ENCODE assay signal across 17 cellular contexts in the genomic region with DNA sequence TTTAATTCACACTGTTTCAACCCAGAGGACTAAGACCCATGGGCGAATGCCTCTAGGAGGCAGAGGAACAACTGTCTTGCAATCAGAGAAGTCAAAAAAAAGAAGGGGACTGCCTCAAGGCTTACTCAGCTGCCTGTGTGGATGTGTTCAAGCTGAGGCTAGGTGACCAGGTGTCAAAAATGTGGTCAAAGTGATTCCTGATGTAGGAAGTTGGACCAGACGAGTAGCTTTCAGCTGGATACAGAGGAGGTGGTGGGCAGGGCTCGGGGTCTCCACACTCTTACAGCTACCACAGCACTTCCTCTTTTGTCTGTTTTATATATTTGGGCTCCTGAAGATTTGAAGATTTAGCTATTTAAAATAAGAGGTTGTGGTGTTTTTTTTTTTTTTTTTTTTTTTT. TPM values are rescaled to one million over a fixed set of nuclear protein-coding genes. Genes with fewer than 3 reads are reported as not detected.
A peak's percentile ranks its signal among the peaks of the same experiment; 100 is the strongest.
DNase-seq lines count a peak whose midpoint lies in the region; ATAC-seq, FAIRE-seq and TF ChIP-seq lines count a peak whose summit lies in the region.
"Had no signal": no experiment of that assay in that cellular context is flagged by ENCODE, and none has a peak within 500 bp of the region (broad histone marks: within the 10 kb centered on the region; RNA-seq: fewer than 3 reads in every experiment).

No MANE protein-coding gene starts in this region.

- H3K9me3 Mint-ChIP-seq in activated CD8-positive, alpha-beta memory T cell treated with anti-CD3 and anti-CD28 coated beads, Interleukin-2, amount 10 ng/mL, durations not matched to agents 7 days and 5 days (ENCODE audit: low read depth), result no peaks in the 10 kb centered on the region
- no peaks in the 10 kb centered on the region for H3K9me3 Mint-ChIP-seq in stimulated activated naive CD8-positive, alpha-beta T cell treated with anti-CD3 and anti-CD28 coated beads, Interleukin-15, Interleukin-2, amounts not matched to agents 100 ng/mL and 50 ng/mL, for 24 hours

- FAIRE-seq in GM12878 (lab: Jason Lieb, UNC), result no peak
- FAIRE-seq: colon, pancreas had no signal

- no peak overlapping the region for H3K4me3 ChIP-seq in NB4 (ENCODE audit: low read depth, low read length)
- no peak overlapping the region for H3K4me3 ChIP-seq in GM12878
- no peak overlapping the region for H3K4me3 ChIP-seq in prostate gland
- H3K4me3 ChIP-seq: pancreas had no signal

- BruUV-seq in GM12878 (replicated peaks; lab: Mats Ljungman, UMichigan), result no TSS peak

- H2AFZ ChIP-seq in GM12878 (ENCODE audit: control insufficient read depth, low read depth, low read length), result no peak overlapping the region

- intact Hi-C loops in GM12878 (cut with micrococcal nuclease; ENCODE audit: unreplicated experiment) (no loop called here), prostate gland (cut with DNase I) (no loop called here)

- peaks cover 2% of the 10 kb centered on the region for H3K36me3 Mint-ChIP-seq in activated CD8-positive, alpha-beta memory T cell treated with anti-CD3 and anti-CD28 coated beads, Interleukin-2, amount 10 ng/mL, durations not matched to agents 7 days and 5 days
- no peaks in the 10 kb centered on the region for H3K36me3 Mint-ChIP-seq in stimulated activated naive CD8-positive, alpha-beta T cell treated with anti-CD3 and anti-CD28 coated beads, Interleukin-15, Interleukin-2, amounts not matched to agents 100 ng/mL and 50 ng/mL, for 24 hours (ENCODE audit: low read depth)

- ATAC-seq in activated CD8-positive, alpha-beta memory T cell treated with anti-CD3 and anti-CD28 coated beads, Interleukin-2, amount 10 ng/mL, durations not matched to agents 7 days and 5 days, result peak; percentile 52
- peak; percentile 55 for ATAC-seq in GM12878
- ATAC-seq: pancreas had no signal

- H3K9me3 ChIP-seq in GM12878 (replicated peaks; ENCODE audit: control insufficient read depth, insufficient read depth, low read length), result no peaks in the 10 kb centered on the region
- H3K9me3 ChIP-seq in prostate gland, result no peaks in the 10 kb centered on the region
- H3K9me3 ChIP-seq: pancreas had no signal

- no peak for TF ChIP-seq POLR2A in NB4 (IDR thresholded peaks at IDR 0.05; ENCODE audit: extremely low read depth, insufficient read length)
- TF ChIP-seq POLR2A in GM12878 (IDR thresholded peaks at IDR 0.05; ENCODE audit: low read depth, low read length), result no peak
- no peak for TF ChIP-seq POLR2A in prostate gland (IDR thresholded peaks at IDR 0.05)

- POLR2A ChIA-PET in GM12878 (lab: Charles Lee), result interaction anchor here (0.6 to 1.9 kb wide), 14 partner anchors 10 to 1961 kb away, joined by 3 to 12 read pairs (median 5); no protein-coding TSS in a partner anchor

- in situ Hi-C loops in GM12878 (cut with MboI), result no loop called here

- peak overlapping the region; percentile 35; the same call in 1 of the 2 replicates for H3K4me2 ChIP-seq in GM12878 (ENCODE audit: control insufficient read depth, insufficient read depth)

- H3K27ac Mint-ChIP-seq in activated CD8-positive, alpha-beta memory T cell treated with anti-CD3 and anti-CD28 coated beads, Interleukin-2, amount 10 ng/mL, durations not matched to agents 7 days and 5 days, result peak overlapping the region; percentile 78
- peak overlapping the region; percentile 90 for H3K27ac Mint-ChIP-seq in stimulated activated naive CD8-positive, alpha-beta T cell treated with anti-CD3 and anti-CD28 coated beads, Interleukin-15, Interleukin-2, amounts not matched to agents 100 ng/mL and 50 ng/mL, for 24 hours

- SMC1A ChIA-PET in GM12878 (lab: Charles Lee; ENCODE audit: uncharacterized antibody, unreplicated experiment), result interaction anchor here (1.0 to 15.3 kb wide), 14 partner anchors 9 to 326 kb away, joined by 3 to 181 read pairs (median 5); no protein-coding TSS in a partner anchor

- CTCF ChIA-PET in activated CD8-positive, alpha-beta memory T cell treated with anti-CD3 and anti-CD28 coated beads, Interleukin-2, amount 10 ng/mL, durations not matched to agents 7 days and 5 days (lab: Charles Lee), result interaction anchor here (0.7 to 10.6 kb wide), 5 partner anchors 13 to 206 kb away, joined by 3 to 118 read pairs (median 4); no protein-coding TSS in a partner anchor
- CTCF ChIA-PET in GM12878 (lab: Yijun Ruan, JAX), result interaction anchor here (0.6 to 2.9 kb wide), 8 partner anchors 10 to 525 kb away, joined by 3 to 22 read pairs (median 4); no protein-coding TSS in a partner anchor

- no peak overlapping the region for H3K4me3 Mint-ChIP-seq in activated CD8-positive, alpha-beta memory T cell treated with anti-CD3 and anti-CD28 coated beads, Interleukin-2, amount 10 ng/mL, durations not matched to agents 7 days and 5 days
- H3K4me3 Mint-ChIP-seq in stimulated activated naive CD8-positive, alpha-beta T cell treated with anti-CD3 and anti-CD28 coated beads, Interleukin-15, Interleukin-2, amounts not matched to agents 100 ng/mL and 50 ng/mL, for 24 hours, result peak overlapping the region; percentile 44

- H3K4me1 ChIP-seq in GM12878 (ENCODE audit: control insufficient read depth, insufficient read depth, low read length), result peaks cover 14% of the 10 kb centered on the region
- no peaks in the 10 kb centered on the region for H3K4me1 ChIP-seq in prostate gland (replicated peaks)
- H3K4me1 ChIP-seq: pancreas had no signal

- H3K27me3 Mint-ChIP-seq in activated CD8-positive, alpha-beta memory T cell treated with anti-CD3 and anti-CD28 coated beads, Interleukin-2, amount 10 ng/mL, durations not matched to agents 7 days and 5 days, result no peaks in the 10 kb centered on the region
- H3K27me3 Mint-ChIP-seq in stimulated activated naive CD8-positive, alpha-beta T cell treated with anti-CD3 and anti-CD28 coated beads, Interleukin-15, Interleukin-2, amounts not matched to agents 100 ng/mL and 50 ng/mL, for 24 hours, result no peaks in the 10 kb centered on the region

- no peak for TF ChIP-seq RAD21 in GM12878 (IDR thresholded peaks at IDR 0.05; ENCODE audit: insufficient read depth, low read depth, low read length)

- peaks cover 53% of the 10 kb centered on the region for H3K4me1 Mint-ChIP-seq in activated CD8-positive, alpha-beta memory T cell treated with anti-CD3 and anti-CD28 coated beads, Interleukin-2, amount 10 ng/mL, durations not matched to agents 7 days and 5 days
- H3K4me1 Mint-ChIP-seq in stimulated activated naive CD8-positive, alpha-beta T cell treated with anti-CD3 and anti-CD28 coated beads, Interleukin-15, Interleukin-2, amounts not matched to agents 100 ng/mL and 50 ng/mL, for 24 hours (ENCODE audit: low read depth), result peaks cover 48% of the 10 kb centered on the region

- no peaks in the 10 kb centered on the region for H4K20me1 ChIP-seq in GM12878 (ENCODE audit: control insufficient read depth, insufficient read depth)

- peak; percentile 65 for DNase-seq in activated CD8-positive, alpha-beta memory T cell treated with anti-CD3 and anti-CD28 coated beads, Interleukin-2, amount 10 ng/mL, durations not matched to agents 7 days and 5 days
- no peak for DNase-seq in activated CD8-positive, alpha-beta memory T cell treated with anti-CD3 and anti-CD28 coated beads for 24 hours
- peak; percentile 54 for DNase-seq in NB4 (ENCODE audit: low read depth)
- DNase-seq in GM12878 (ENCODE audit: low read depth, low spot score), result no peak
- DNase-seq in prostate gland (ENCODE audit: low spot score), result no peak
- DNase-seq in NCI-H69 (lab: John Stamatoyannopoulos, UW), result no peak
- no peak for DNase-seq in HuH-7 (ENCODE audit: low spot score)
- DNase-seq: activated CD8-positive, alpha-beta memory T cell treated with anti-CD3 and anti-CD28 coated beads, Interleukin-2, amount 50 U/mL, for 48 hours; Karpas-422; NCI-H2081 treated with DMSO at 0.1 percent for 48 hours; NCI-H748 treated with DMSO at 0.1 percent for 48 hours; pancreas; stimulated activated CD4-positive, alpha-beta T cell treated with anti-CD3 and anti-CD28 coated beads, Interleukin-12 subunit alpha, Interleukin-12 subunit beta, amount 100 ng/mL, for 4 hours; substantia nigra had no signal

- no peaks in the 10 kb centered on the region for H3K79me2 ChIP-seq in GM12878 (ENCODE audit: control insufficient read depth, insufficient read depth, low read length)

- H3K36me3 ChIP-seq in GM12878 (ENCODE audit: control insufficient read depth in 2 of 2, insufficient read depth in 2 of 2, low read length in 1 of 2) (no peaks in the 10 kb centered on the region), prostate gland (no peaks in the 10 kb centered on the region)
- H3K36me3 ChIP-seq: pancreas had no signal

- H3K9ac ChIP-seq in GM12878 (ENCODE audit: control insufficient read depth, insufficient read depth, low read length), result no peak overlapping the region

- TF ChIP-seq EP300 in GM12878 (IDR thresholded peaks at IDR 0.05; ENCODE audit: borderline replicate concordance in 1 of 2, control insufficient read depth in 1 of 2, low read depth in 2 of 2, low read length in 2 of 2), result no peak

- H3K27ac ChIP-seq in GM12878 (ENCODE audit: control insufficient read depth, insufficient read depth) (no peak overlapping the region), prostate gland (no peak overlapping the region)
- H3K27ac ChIP-seq: epithelial cell of prostate, pancreas had no signal

- WGBS in GM12878 (ENCODE audit: insufficient coverage, insufficient replicate concordance, low lambda C conversion rate, missing lambda C conversion rate), result 13% methylated on average over 3 of the region's 3 CpGs
- 83% methylated on average over 3 of the region's 3 CpGs for WGBS in prostate gland

- RAD21 ChIA-PET in GM12878 (lab: Charles Lee; ENCODE audit: unreplicated experiment), result interaction anchor here (0.7 to 7.0 kb wide), 15 partner anchors 14 to 326 kb away, joined by 3 to 73 read pairs (median 4); no protein-coding TSS in a partner anchor

- no peaks in the 10 kb centered on the region for H3K27me3 ChIP-seq in GM12878 (replicated peaks in 1 of 2; ENCODE audit: control insufficient read depth in 2 of 2, insufficient read depth in 2 of 2, low read length in 1 of 2)
- no peaks in the 10 kb centered on the region for H3K27me3 ChIP-seq in prostate gland (replicated peaks; ENCODE audit: insufficient read depth)
- H3K27me3 ChIP-seq: pancreas had no signal

- no peak for TF ChIP-seq CTCF in NB4 (IDR thresholded peaks at IDR 0.05; ENCODE audit: low read depth, low read length)
- no peak for TF ChIP-seq CTCF in GM12878 (IDR thresholded peaks at IDR 0.05 in 2 of 3, conservative IDR thresholded peaks at IDR 0.05 in 1 of 3; ENCODE audit: control insufficient read depth in 2 of 3, extremely low read depth in 1 of 3, insufficient read depth in 1 of 3, low read depth in 3 of 3, low read length in 3 of 3)
- TF ChIP-seq CTCF in prostate gland (IDR thresholded peaks at IDR 0.05), result no peak

RNA-seq across cellular contexts. Expression of a gene that starts 58.6 kb away (rescaled TPM):
- total RNA-seq in activated CD8-positive, alpha-beta memory T cell treated with anti-CD3 and anti-CD28 coated beads, Interleukin-2, amount 10 ng/mL, durations not matched to agents 7 days and 5 days, result 100 to 1,000 TPM; 281 to 491 TPM
- 205 and 214 TPM in 2 replicates for total RNA-seq in GM12878 (2013; cell fraction: nucleolus; rRNA removed)
- total RNA-seq in GM12878 (2014; rRNA removed) (58.3 and 61.5 TPM in 2 replicates), GM12878 (2014; rRNA removed; fragmentation: Illumina TruSeq; extraction: Trizol) (36.1 and 36.5 TPM in 2 replicates), GM12878 (2021) (91.3 and 93.1 TPM in 2 replicates), prostate gland (10 to 100 TPM; 32.3 to 52.0 TPM)
- 64.3 TPM for polyA plus RNA-seq in GM12878 (2011; ENCODE audit: low read depth)
- polyA plus RNA-seq in GM12878 (2011; rRNA removed) (60.8 and 106 TPM in 2 replicates), GM12878 (2014; fragmentation: Illumina TruSeq; extraction: Trizol) (65.9 and 78.8 TPM in 2 replicates), GM12878 (2014; fragmentation: Nextera tagmentation; extraction: Ambion mirVana) (10 to 100 TPM; 25.2 to 38.6 TPM), GM12878 (2014; rRNA removed) (62.4 and 63.6 TPM in 2 replicates), GM12878 (2016; fragmentation: Nextera tagmentation; extraction: Ambion mirVana) (10 to 100 TPM; 43.9 to 44.5 TPM)
- polyA plus RNA-seq in GM12878 (2011; cell fraction: cytosol; rRNA removed), result 91.6 and 128 TPM in 2 replicates
- polyA plus RNA-seq in GM12878 (2011; cell fraction: nucleus; rRNA removed), result 163 and 169 TPM in 2 replicates
- polyA plus RNA-seq in GM12878 (2012), result 106 and 116 TPM in 2 replicates
- 93.4 and 100 TPM in 2 replicates for polyA minus RNA-seq in GM12878 (2011; rRNA and poly(A)+ RNA removed)
- polyA minus RNA-seq in GM12878 (2011; cell fraction: cytosol; rRNA and poly(A)+ RNA removed), result 60.8 and 70.8 TPM in 2 replicates
- polyA minus RNA-seq in GM12878 (2011; cell fraction: nucleus; rRNA and poly(A)+ RNA removed), result 99.1 and 124 TPM in 2 replicates

Comparison
In these comparisons a context has a peak if more than half of its experiments do, and no peak if none do; other contexts are left out.
1. DNase-seq: peak in activated CD8-positive, alpha-beta memory T cell treated with anti-CD3 and anti-CD28 coated beads, Interleukin-2, amount 10 ng/mL, durations not matched to agents 7 days and 5 days (single experiment) and NB4 (single experiment); none in activated CD8-positive, alpha-beta memory T cell treated with anti-CD3 and anti-CD28 coated beads for 24 hours (single experiment), GM12878 (single experiment), prostate gland (single experiment), NCI-H69 (single experiment) and HuH-7 (single experiment).